5 cellular contexts compared by ENCODE assay signal in genomic region chr6:70742462-70742861, GRCh38.
DNase-seq lines count a peak whose midpoint lies in the region; ATAC-seq and TF ChIP-seq lines count a peak whose summit lies in the region.
"Not testable (repeated sequence)": the region's sequence is repeated elsewhere in the genome, so short reads cannot be mapped to it uniquely, and the experiment has no call there.

No MANE protein-coding gene starts in this region.

- peaks cover 28% of the 10 kb centered on the region for H3K4me1 Mint-ChIP-seq in activated CD4-positive, alpha-beta memory T cell treated with anti-CD3 and anti-CD28 coated beads for 36 hours (ENCODE audit: low read depth)
- H3K4me1 Mint-ChIP-seq in activated T-helper 17 cell treated with anti-CD3 and anti-CD28 coated beads, Interleukin-2, amount 50 U/mL, for 72 hours = peaks cover 20% of the 10 kb centered on the region
- not testable (repeated sequence) for H3K4me1 Mint-ChIP-seq in endothelial cell (ENCODE audit: unreplicated experiment)

- peaks cover 30% of the 10 kb centered on the region for H3K9me3 Mint-ChIP-seq in activated CD4-positive, alpha-beta memory T cell treated with anti-CD3 and anti-CD28 coated beads for 36 hours
- not testable (repeated sequence) for H3K9me3 Mint-ChIP-seq in activated T-helper 17 cell treated with anti-CD3 and anti-CD28 coated beads, Interleukin-2, amount 50 U/mL, for 72 hours; endothelial cell (ENCODE audit: unreplicated experiment)

- not testable (repeated sequence) for H3K36me3 ChIP-seq in HEK293 (ENCODE audit: control insufficient read depth in 2 of 2, insufficient read depth in 1 of 2, low read length in 2 of 2); thyroid gland

- not testable (repeated sequence) for ATAC-seq in activated T-helper 17 cell treated with anti-CD3 and anti-CD28 coated beads, Interleukin-2, amount 50 U/mL, for 72 hours (replicated peaks)

- CTCF ChIA-PET in HEK293 (lab: Yijun Ruan, JAX); activated CD4-positive, alpha-beta memory T cell treated with anti-CD3 and anti-CD28 coated beads for 36 hours (lab: Charles Lee): not testable (repeated sequence)

- H3K4me1 ChIP-seq in HEK293 (ENCODE audit: control insufficient read depth, insufficient read depth, low read length); thyroid gland: not testable (repeated sequence)

- not testable (repeated sequence) for H3K27ac ChIP-seq in HEK293 (ENCODE audit: extremely low read depth, low read depth, low read length)
- H3K27ac ChIP-seq in thyroid gland = peak overlapping the region in 2 of 3 donors; percentile 18 to 49

- peak overlapping the region; percentile 4 for H3K27ac Mint-ChIP-seq in activated CD4-positive, alpha-beta memory T cell treated with anti-CD3 and anti-CD28 coated beads for 36 hours
- H3K27ac Mint-ChIP-seq in activated T-helper 17 cell treated with anti-CD3 and anti-CD28 coated beads, Interleukin-2, amount 50 U/mL, for 72 hours = peak overlapping the region; percentile 48
- H3K27ac Mint-ChIP-seq in endothelial cell (ENCODE audit: unreplicated experiment) = not testable (repeated sequence)

- intact Hi-C loops in activated CD4-positive, alpha-beta memory T cell treated with anti-CD3 and anti-CD28 coated beads for 36 hours (cut with micrococcal nuclease) = loop anchor here (5.0 kb wide), 1 partner anchor 35 kb away; no protein-coding TSS in a partner anchor
- intact Hi-C loops in thyroid gland (cut with DNase I) = not testable (repeated sequence)

- DNase-seq in activated CD4-positive, alpha-beta memory T cell treated with anti-CD3 and anti-CD28 coated beads for 36 hours; endothelial cell (ENCODE audit: low spot score); thyroid gland: not testable (repeated sequence)

- 86 to 89% methylated on average over 3 of the region's 3 CpGs for WGBS in thyroid gland, 2 donors

- H3K9me3 ChIP-seq in HEK293 (ENCODE audit: control insufficient read depth, insufficient read depth, low read depth, low read length); thyroid gland: not testable (repeated sequence)

- H3K27me3 Mint-ChIP-seq in activated CD4-positive, alpha-beta memory T cell treated with anti-CD3 and anti-CD28 coated beads for 36 hours; activated T-helper 17 cell treated with anti-CD3 and anti-CD28 coated beads, Interleukin-2, amount 50 U/mL, for 72 hours; endothelial cell (ENCODE audit: unreplicated experiment): not testable (repeated sequence)

- H3K36me3 Mint-ChIP-seq in activated CD4-positive, alpha-beta memory T cell treated with anti-CD3 and anti-CD28 coated beads for 36 hours = peaks cover 58% of the 10 kb centered on the region
- peaks cover 75% of the 10 kb centered on the region for H3K36me3 Mint-ChIP-seq in activated T-helper 17 cell treated with anti-CD3 and anti-CD28 coated beads, Interleukin-2, amount 50 U/mL, for 72 hours (ENCODE audit: low read depth)
- H3K36me3 Mint-ChIP-seq in endothelial cell (ENCODE audit: low read depth, unreplicated experiment) = peaks cover 34% of the 10 kb centered on the region

- H3K4me3 Mint-ChIP-seq in activated CD4-positive, alpha-beta memory T cell treated with anti-CD3 and anti-CD28 coated beads for 36 hours; activated T-helper 17 cell treated with anti-CD3 and anti-CD28 coated beads, Interleukin-2, amount 50 U/mL, for 72 hours: not testable (repeated sequence)
- peak overlapping the region; percentile 8 for H3K4me3 Mint-ChIP-seq in endothelial cell (ENCODE audit: unreplicated experiment)

- not testable (repeated sequence) for H3K27me3 ChIP-seq in thyroid gland

- POLR2A ChIA-PET in HEK293 (lab: Yijun Ruan, JAX); activated CD4-positive, alpha-beta memory T cell treated with anti-CD3 and anti-CD28 coated beads for 36 hours (lab: Charles Lee): not testable (repeated sequence)

- TF ChIP-seq POLR2A in thyroid gland (IDR thresholded peaks at IDR 0.05) = not testable (repeated sequence)

- H3K4me3 ChIP-seq in HEK293 (ENCODE audit: low read depth, low read length); thyroid gland (replicated peaks in 1 of 3): not testable (repeated sequence)

- TF ChIP-seq CTCF in HEK293 (tag by site-specific recombination; IDR thresholded peaks at IDR 0.05); endothelial cell (IDR thresholded peaks at IDR 0.05; ENCODE audit: unreplicated experiment); thyroid gland (IDR thresholded peaks at IDR 0.05): not testable (repeated sequence)

TF ChIP-seq in HEK293, 187 proteins besides CTCF, POLR2A, EP300 and RAD21:
- TF ChIP-seq ZNF707 (tag by site-specific recombination; IDR thresholded peaks at IDR 0.05) = peak; percentile 56; the same call in 1 of the 2 replicates
